In the genomic region with DNA sequence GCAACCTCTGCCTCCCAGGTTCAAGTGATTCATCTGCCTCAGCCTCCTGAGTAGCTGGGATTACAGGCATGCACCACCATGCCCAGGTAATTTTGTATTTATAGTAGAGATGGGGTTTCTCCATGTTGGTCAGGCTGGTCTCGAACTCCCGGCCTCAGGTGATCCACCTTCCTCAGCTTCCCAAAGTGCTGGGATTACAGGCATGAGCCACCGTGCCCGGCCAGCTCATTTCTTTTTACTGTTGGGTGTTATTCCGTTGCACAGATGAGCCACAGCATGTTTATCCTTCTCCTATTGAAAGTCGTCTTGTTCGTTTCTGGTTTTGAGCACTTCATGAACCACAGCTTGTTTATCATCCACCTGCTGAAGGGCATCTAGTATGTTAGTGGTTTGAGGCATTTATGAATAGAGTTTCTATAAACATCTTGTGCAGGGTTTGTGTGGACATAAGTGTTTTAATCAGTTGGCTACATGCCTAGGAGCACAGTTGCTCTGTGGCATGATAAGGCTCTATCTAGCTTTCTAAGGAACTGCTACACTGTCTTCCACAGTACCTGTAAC, we compare ENCODE assay signal across 16 cellular contexts. TPM values are rescaled to one million over a fixed set of nuclear protein-coding genes. Genes with fewer than 3 reads are reported as not detected.
"Had no signal": no experiment of that assay in that cellular context is flagged by ENCODE, and none has a peak within 500 bp of the region (broad histone marks: within the 10 kb centered on the region; RNA-seq: fewer than 3 reads in every experiment).

No MANE protein-coding gene starts in this region.

RNA-seq across cellular contexts. Expression of a gene that starts 2.3 kb away (rescaled TPM):
- total RNA-seq: activated B cell treated with CpG ODN at 0.5 μM for 24 hours; activated CD8-positive, alpha-beta T cell treated with anti-CD3 and anti-CD28 coated beads for 36 hours; activated T-cell treated with anti-CD3 and anti-CD28 coated beads, Interleukin-2, amount 50 U/mL, for 4 hours; activated T-helper 17 cell treated with anti-CD3 and anti-CD28 coated beads, Interleukin-2, amount 50 U/mL, for 72 hours; astrocyte; bronchial epithelial cell; cardiac septum; cerebellum; dorsolateral prefrontal cortex; epithelial cell of proximal tubule; esophagus mucosa; foreskin keratinocyte; gastrocnemius medialis; heart left ventricle; T-cell; T-helper 2 cell treated with Interferon-gamma antibody and Interleukin-4, amounts not matched to agents 100 ng/mL and 5 ng/mL, for 36 hours had no signal

RNA-seq across cellular contexts. Expression of a gene that starts 26.1 kb away (rescaled TPM):
- total RNA-seq: activated B cell treated with CpG ODN at 0.5 μM for 24 hours; activated CD8-positive, alpha-beta T cell treated with anti-CD3 and anti-CD28 coated beads for 36 hours; activated T-cell treated with anti-CD3 and anti-CD28 coated beads, Interleukin-2, amount 50 U/mL, for 4 hours; activated T-helper 17 cell treated with anti-CD3 and anti-CD28 coated beads, Interleukin-2, amount 50 U/mL, for 72 hours; bronchial epithelial cell; cardiac septum; cerebellum; epithelial cell of proximal tubule; esophagus mucosa; foreskin keratinocyte; gastrocnemius medialis; heart left ventricle; T-cell; T-helper 2 cell treated with Interferon-gamma antibody and Interleukin-4, amounts not matched to agents 100 ng/mL and 5 ng/mL, for 36 hours had no signal
